ENCODE assay signal across 8 cellular contexts in the genomic region with DNA sequence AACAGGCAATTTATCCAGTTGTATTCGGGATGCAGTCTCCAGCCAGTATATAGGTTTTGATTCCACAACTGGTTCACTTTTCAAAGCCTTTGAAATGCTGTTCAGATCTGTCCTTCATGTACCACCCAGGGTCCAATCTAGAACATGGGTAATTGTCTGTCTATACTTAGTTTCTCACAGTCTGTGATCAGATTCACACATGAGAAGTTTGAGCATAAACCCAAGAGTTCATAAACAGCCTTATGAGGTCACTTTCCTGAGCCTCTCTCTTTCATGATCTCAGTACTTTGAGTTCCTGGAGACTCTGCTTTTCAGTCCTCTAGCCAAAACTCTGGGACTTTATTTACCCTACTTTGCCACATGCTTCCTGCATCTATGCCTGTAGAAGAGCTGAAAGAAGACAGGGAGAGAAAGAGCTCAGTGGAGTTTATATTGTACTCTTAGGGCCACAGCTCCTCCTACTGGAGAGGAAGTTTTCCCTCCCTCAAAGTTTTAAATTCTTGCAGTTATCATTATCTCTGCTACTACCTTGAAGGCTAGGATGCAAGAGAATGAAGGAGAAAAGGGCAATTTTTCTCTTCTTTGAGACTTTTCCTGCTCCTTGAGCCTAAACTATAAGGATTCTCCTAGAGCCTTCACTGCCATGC.
DNase-seq lines count a peak whose midpoint lies in the region; ATAC-seq and TF ChIP-seq lines count a peak whose summit lies in the region.

No MANE protein-coding gene starts in this region.

- TF ChIP-seq POLR2A in upper lobe of left lung (IDR thresholded peaks at IDR 0.05) = no peak

- no peak overlapping the region for H3K4me2 ChIP-seq in KMS-11

- H3K4me1 ChIP-seq in KMS-11 (ENCODE audit: low read depth, poor library complexity, severe bottlenecking) (peaks cover 3% of the 10 kb centered on the region), upper lobe of left lung (no peaks in the 10 kb centered on the region)

- no peaks in the 10 kb centered on the region for H4K20me1 ChIP-seq in KMS-11 (ENCODE audit: insufficient read depth)

- peak; percentile 11 for DNase-seq in activated T-cell treated with anti-CD3 and anti-CD28 coated beads for 24 hours (ENCODE audit: low read depth)
- DNase-seq in activated T-cell treated with anti-CD3 and anti-CD28 coated beads, Interleukin-2, amount 50 U/mL, for 48 hours = no peak
- peak; percentile 35 for DNase-seq in activated CD8-positive, alpha-beta T cell treated with anti-CD3 and anti-CD28 coated beads, Interleukin-2, amount 10 ng/mL, durations not matched to agents 7 days and 5 days
- DNase-seq in iPS-NIHi11 (ENCODE audit: low spot score) = peak; percentile 16
- no peak for DNase-seq in upper lobe of left lung
- DNase-seq in cerebellar nuclear complex (lab: John Stamatoyannopoulos, UW) = no peak
- DNase-seq in sciatic nerve (ENCODE audit: low spot score) = no peak

- no peak overlapping the region for H3K27ac Mint-ChIP-seq in activated CD8-positive, alpha-beta T cell treated with anti-CD3 and anti-CD28 coated beads, Interleukin-2, amount 10 ng/mL, durations not matched to agents 7 days and 5 days

- no peak overlapping the region for H3K4me3 ChIP-seq in KMS-11 (IDR thresholded peaks at IDR 0.05; ENCODE audit: insufficient read depth, low read depth, low read length)
- no peak overlapping the region for H3K4me3 ChIP-seq in upper lobe of left lung

- ATAC-seq in activated CD8-positive, alpha-beta T cell treated with anti-CD3 and anti-CD28 coated beads, Interleukin-2, amount 10 ng/mL, durations not matched to agents 7 days and 5 days = no peak
- no peak for ATAC-seq in upper lobe of left lung (ENCODE audit: low FRiP score in 2 of 2)
- no peak for ATAC-seq in sciatic nerve

- H3K36me3 Mint-ChIP-seq in activated CD8-positive, alpha-beta T cell treated with anti-CD3 and anti-CD28 coated beads, Interleukin-2, amount 10 ng/mL, durations not matched to agents 7 days and 5 days (ENCODE audit: low read depth) = peaks cover 15% of the 10 kb centered on the region

- H3K36me3 ChIP-seq in KMS-11 (ENCODE audit: insufficient read depth) (no peaks in the 10 kb centered on the region), upper lobe of left lung (no peaks in the 10 kb centered on the region)

- no peaks in the 10 kb centered on the region for H3K4me1 Mint-ChIP-seq in activated CD8-positive, alpha-beta T cell treated with anti-CD3 and anti-CD28 coated beads, Interleukin-2, amount 10 ng/mL, durations not matched to agents 7 days and 5 days (ENCODE audit: low read depth)

- H3K79me2 ChIP-seq in KMS-11 (ENCODE audit: insufficient read depth, low read depth) = no peaks in the 10 kb centered on the region

- H2AFZ ChIP-seq in KMS-11 (ENCODE audit: low read depth) = no peak overlapping the region

- TF ChIP-seq CTCF in KMS-11 (conservative IDR thresholded peaks at IDR 0.05; ENCODE audit: low read depth, low read length) (peak; percentile 78), upper lobe of left lung (IDR thresholded peaks at IDR 0.05) (peak in 5 of 6 experiments; percentile 23 to 59 (median 45))

- H3K9me3 ChIP-seq in upper lobe of left lung = no peaks in the 10 kb centered on the region

- POLR2A ChIA-PET in activated CD8-positive, alpha-beta T cell treated with anti-CD3 and anti-CD28 coated beads, Interleukin-2, amount 10 ng/mL, durations not matched to agents 7 days and 5 days (lab: Charles Lee) = no interaction called here

- CTCF ChIA-PET in activated CD8-positive, alpha-beta T cell treated with anti-CD3 and anti-CD28 coated beads, Interleukin-2, amount 10 ng/mL, durations not matched to agents 7 days and 5 days (lab: Charles Lee) = interaction anchor here (0.8 to 1.7 kb wide), 17 partner anchors 9 to 820 kb away, joined by 3 to 19 read pairs (median 3); no protein-coding TSS in a partner anchor

- no peaks in the 10 kb centered on the region for H3K27me3 Mint-ChIP-seq in activated CD8-positive, alpha-beta T cell treated with anti-CD3 and anti-CD28 coated beads, Interleukin-2, amount 10 ng/mL, durations not matched to agents 7 days and 5 days (ENCODE audit: low read depth)

- intact Hi-C loops in sciatic nerve (cut with DNase I) = no loop called here

- H3K27me3 ChIP-seq in KMS-11 (ENCODE audit: insufficient read depth, low read depth) (no peaks in the 10 kb centered on the region), upper lobe of left lung (no peaks in the 10 kb centered on the region)

- no peak for TF ChIP-seq EP300 in upper lobe of left lung (IDR thresholded peaks at IDR 0.05)

- H3K27ac ChIP-seq in KMS-11 (no peak overlapping the region), upper lobe of left lung (peak overlapping the region in 1 of 4 donors; percentile 9)

- 86 to 100% methylated on average over 1 of the region's 1 CpG for WGBS in upper lobe of left lung, 2 donors

- H3K9ac ChIP-seq in KMS-11 = no peak overlapping the region

- H3K9me3 Mint-ChIP-seq in activated CD8-positive, alpha-beta T cell treated with anti-CD3 and anti-CD28 coated beads, Interleukin-2, amount 10 ng/mL, durations not matched to agents 7 days and 5 days (ENCODE audit: insufficient read depth) = peaks cover 8% of the 10 kb centered on the region

- no peak overlapping the region for H3K4me3 Mint-ChIP-seq in activated CD8-positive, alpha-beta T cell treated with anti-CD3 and anti-CD28 coated beads, Interleukin-2, amount 10 ng/mL, durations not matched to agents 7 days and 5 days

Comparison
In these comparisons a context has a peak if more than half of its experiments do, and no peak if none do; other contexts are left out.
1. DNase-seq: peak in activated T-cell treated with anti-CD3 and anti-CD28 coated beads for 24 hours (single experiment), activated CD8-positive, alpha-beta T cell treated with anti-CD3 and anti-CD28 coated beads, Interleukin-2, amount 10 ng/mL, durations not matched to agents 7 days and 5 days (single experiment) and iPS-NIHi11 (single experiment); none in activated T-cell treated with anti-CD3 and anti-CD28 coated beads, Interleukin-2, amount 50 U/mL, for 48 hours (0 of 2), upper lobe of left lung (0 of 2), cerebellar nuclear complex (0 of 2) and sciatic nerve (single experiment).